In the genomic region with DNA sequence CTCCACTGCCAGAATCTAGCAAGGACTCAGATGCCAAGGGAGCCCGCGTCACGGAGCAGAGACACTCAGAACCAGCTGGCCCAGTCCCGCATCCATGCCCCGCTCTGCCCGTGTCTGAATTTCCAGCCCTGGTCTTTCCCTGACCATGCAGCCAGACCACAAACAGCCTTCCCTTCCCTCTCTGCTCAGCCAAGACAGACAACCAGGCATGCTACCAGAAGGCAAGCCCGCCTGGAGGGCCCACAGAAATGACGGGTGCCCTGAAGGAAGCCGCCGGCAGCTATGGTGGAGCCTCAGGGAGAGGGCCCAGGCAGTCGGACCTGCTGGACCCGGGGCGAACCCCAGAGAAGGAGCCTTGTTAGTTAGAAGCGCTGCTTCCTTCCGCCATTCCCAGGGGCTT, we compare ENCODE assay signal across 23 cellular contexts. TPM values are rescaled to one million over a fixed set of nuclear protein-coding genes. Genes with fewer than 3 reads are reported as not detected.
DNase-seq lines count a peak whose midpoint lies in the region; ATAC-seq and TF ChIP-seq lines count a peak whose summit lies in the region.
"Had no signal": no experiment of that assay in that cellular context is flagged by ENCODE, and none has a peak within 500 bp of the region (broad histone marks: within the 10 kb centered on the region; RNA-seq: fewer than 3 reads in every experiment).

No MANE protein-coding gene starts in this region.

- peak; percentile 44 for DNase-seq in right atrium auricular region (ENCODE audit: low spot score)
- DNase-seq in left ventricle myocardium inferior, result no peak
- DNase-seq in Panc1 (ENCODE audit: low read depth, low spot score), result no peak
- DNase-seq in testis, result peak; percentile 2
- DNase-seq in NCI-H187 (lab: John Stamatoyannopoulos, UW), result no peak
- no peak for DNase-seq in cortex of kidney (lab: John Stamatoyannopoulos, UW)
- DNase-seq: 8988T; ACHN; AML-193; BE2C; Calu3; CD4-positive, alpha-beta memory T cell; COR-L47; DMS79 treated with DMSO at 0.1 percent for 48 hours; GF-D8; GM23248; H7; HCEC 1CT had no signal

- TF ChIP-seq POLR2A in testis (IDR thresholded peaks at IDR 0.05), result no peak

- TF ChIP-seq CTCF in right atrium auricular region (IDR thresholded peaks at IDR 0.05), result no peak
- no peak for TF ChIP-seq CTCF in left ventricle myocardium inferior (IDR thresholded peaks at IDR 0.05; ENCODE audit: borderline replicate concordance)
- TF ChIP-seq CTCF in Panc1 (IDR thresholded peaks at IDR 0.05), result no peak
- no peak for TF ChIP-seq CTCF in testis (IDR thresholded peaks at IDR 0.05)

- POLR2A ChIA-PET in Panc1 (lab: Charles Lee), result no interaction called here

- ATAC-seq in Panc1, result peak; percentile 35; the same call in 1 of the 2 replicates
- no peak for ATAC-seq in GM18870 (IDR thresholded peaks at IDR 0.05; ENCODE audit: unreplicated experiment)

- H3K27ac ChIP-seq in right atrium auricular region, result no peak overlapping the region
- no peak overlapping the region for H3K27ac ChIP-seq in left ventricle myocardium inferior (replicated peaks)
- no peak overlapping the region for H3K27ac ChIP-seq in Panc1 (ENCODE audit: low read length)
- H3K27ac ChIP-seq in testis, result no peak overlapping the region
- H3K27ac ChIP-seq: A549; BLaER1 treated with 17β-estradiol and CSF1 and Interleukin-3, amounts not matched to agents 10 nM and 100 nM; GM23248 had no signal

- H3K9me3 ChIP-seq in right atrium auricular region, result no peaks in the 10 kb centered on the region
- H3K9me3 ChIP-seq in left ventricle myocardium inferior (replicated peaks), result no peaks in the 10 kb centered on the region
- no peaks in the 10 kb centered on the region for H3K9me3 ChIP-seq in Panc1 (ENCODE audit: control insufficient read depth, insufficient read depth, low read depth, low read length)
- no peaks in the 10 kb centered on the region for H3K9me3 ChIP-seq in testis
- H3K9me3 ChIP-seq: A549; BE2C; BLaER1 treated with 17β-estradiol and CSF1 and Interleukin-3, amounts not matched to agents 10 nM and 100 nM had no signal

- intact Hi-C loops in left ventricle myocardium inferior (cut with micrococcal nuclease) (no loop called here), Panc1 (cut with micrococcal nuclease; ENCODE audit: unreplicated experiment) (no loop called here), testis (cut with DNase I; ENCODE audit: low total_unique reads) (no loop called here)

- H3K4me3 ChIP-seq in right atrium auricular region (no peak overlapping the region), left ventricle myocardium inferior (no peak overlapping the region), Panc1 (ENCODE audit: low read depth in 2 of 2, low read length in 2 of 2) (no peak overlapping the region), testis (no peak overlapping the region)
- H3K4me3 ChIP-seq: A549; BLaER1 treated with 17β-estradiol and CSF1 and Interleukin-3, amounts not matched to agents 10 nM and 100 nM; GM23248 had no signal

- BruUV-seq in Panc1 (replicated peaks; lab: Mats Ljungman, UMichigan), result no TSS peak

- H3K36me3 ChIP-seq in right atrium auricular region, result no peaks in the 10 kb centered on the region
- H3K36me3 ChIP-seq in left ventricle myocardium inferior, result no peaks in the 10 kb centered on the region
- no peaks in the 10 kb centered on the region for H3K36me3 ChIP-seq in Panc1 (ENCODE audit: control insufficient read depth, insufficient read depth, low read length)
- H3K36me3 ChIP-seq in testis (ENCODE audit: low read depth, missing control alignments), result no peaks in the 10 kb centered on the region
- H3K36me3 ChIP-seq: BE2C; BLaER1 treated with 17β-estradiol and CSF1 and Interleukin-3, amounts not matched to agents 10 nM and 100 nM had no signal

- WGBS in testis, 2 donors, result 88 to 91% methylated on average over 5 to 15 of the region's 15 CpGs

- in situ Hi-C loops in Panc1 (cut with HindIII; ENCODE audit: low pct_unique_long_range_greater_than_20kb, low sequenced_read_pairs), result no loop called here

- no peaks in the 10 kb centered on the region for H3K4me1 ChIP-seq in right atrium auricular region
- H3K4me1 ChIP-seq in left ventricle myocardium inferior, result no peaks in the 10 kb centered on the region
- H3K4me1 ChIP-seq in Panc1 (ENCODE audit: control insufficient read depth, insufficient read depth, low read length), result no peaks in the 10 kb centered on the region
- no peaks in the 10 kb centered on the region for H3K4me1 ChIP-seq in testis
- H3K4me1 ChIP-seq: A549, BE2C had no signal

- H3K27me3 ChIP-seq in right atrium auricular region (no peaks in the 10 kb centered on the region), left ventricle myocardium inferior (ENCODE audit: low read depth) (peaks cover 71% of the 10 kb centered on the region), Panc1 (ENCODE audit: control insufficient read depth, insufficient read depth, low read length) (peaks cover 5% of the 10 kb centered on the region; the same call in 1 of the 2 replicates), testis (no peaks in the 10 kb centered on the region)
- H3K27me3 ChIP-seq: BE2C; BLaER1 treated with 17β-estradiol and CSF1 and Interleukin-3, amounts not matched to agents 10 nM and 100 nM had no signal

- CTCF ChIA-PET in Panc1 (lab: Charles Lee), result no interaction called here

RNA-seq across cellular contexts. Expression of a gene that starts 45.1 kb away (rescaled TPM):
- total RNA-seq in right atrium auricular region (1 to 10 TPM; 7.4 to 8.7 TPM), left ventricle myocardium inferior (4.4 TPM), Panc1 (2021; ENCODE audit: unreplicated experiment) (1.3 TPM), testis (under 1 TPM; 0.62 to 0.79 TPM)
- polyA plus RNA-seq in Panc1 (2012; ENCODE audit: insufficient read length), result 1.6 TPM
- polyA plus RNA-seq in testis (ENCODE audit: insufficient read depth, low read depth, low replicate concordance), result 1.3 TPM
- total RNA-seq: Calu3, G401, GM23248, H1 had no signal
- polyA plus RNA-seq: A549, GM23248, H1 had no signal

Comparison
In these comparisons a context has a peak if more than half of its experiments do, and no peak if none do; other contexts are left out.
1. DNase-seq: peak in right atrium auricular region (single experiment) and testis (single experiment); none in left ventricle myocardium inferior (single experiment), Panc1 (single experiment), NCI-H187 (0 of 2) and cortex of kidney (single experiment).